In the genomic region with DNA sequence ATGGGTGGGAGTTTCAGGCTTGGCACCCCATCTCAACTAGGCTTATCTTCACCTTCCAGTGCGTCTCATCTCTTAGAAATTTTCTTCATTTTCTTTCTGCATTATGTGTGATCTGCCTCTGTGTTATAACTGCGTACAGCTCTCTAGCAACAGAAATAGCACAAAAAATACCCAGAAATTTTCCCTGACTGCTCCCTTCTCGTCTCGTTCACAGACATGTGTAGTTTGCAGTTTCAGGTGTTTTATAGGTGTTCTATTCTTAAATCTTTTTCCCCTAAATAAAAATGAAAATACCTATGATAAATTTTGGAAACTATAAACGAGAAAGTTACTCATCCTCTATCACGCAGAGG, we compare ENCODE assay signal across 9 cellular contexts. TPM values are rescaled to one million over a fixed set of nuclear protein-coding genes. Genes with fewer than 3 reads are reported as not detected.
DNase-seq lines count a peak whose midpoint lies in the region; ATAC-seq and TF ChIP-seq lines count a peak whose summit lies in the region.
"Had no signal": no experiment of that assay in that cellular context is flagged by ENCODE, and none has a peak within 500 bp of the region (broad histone marks: within the 10 kb centered on the region; RNA-seq: fewer than 3 reads in every experiment).

No MANE protein-coding gene starts in this region.

- DNase-seq in Peyer's patch (no peak), osteoblast (ENCODE audit: insufficient read length, low spot score, missing footprints) (no peak), NCI-H748 treated with DMSO at 0.1 percent for 48 hours (lab: John Stamatoyannopoulos, UW) (no peak), kidney tubule cell (ENCODE audit: low spot score) (no peak), NCI-H1092 treated with DMSO at 0.1 percent for 48 hours (lab: John Stamatoyannopoulos, UW) (no peak)

- H3K27ac ChIP-seq in Peyer's patch: peak overlapping the region in 3 of 4 donors; percentile 40 to 76 (median 51)
- H3K27ac ChIP-seq in osteoblast (ENCODE audit: low read depth, low read length): no peak overlapping the region
- H3K27ac ChIP-seq: gastrocnemius medialis had no signal

- H3K27me3 ChIP-seq in Peyer's patch: no peaks in the 10 kb centered on the region
- no peaks in the 10 kb centered on the region for H3K27me3 ChIP-seq in osteoblast (ENCODE audit: insufficient read depth, low read length)
- H3K27me3 ChIP-seq: gastrocnemius medialis had no signal

- no peaks in the 10 kb centered on the region for H3K9me3 ChIP-seq in Peyer's patch
- no peaks in the 10 kb centered on the region for H3K9me3 ChIP-seq in osteoblast (ENCODE audit: low read depth, low read length)
- H3K9me3 ChIP-seq: gastrocnemius medialis had no signal

- no peak for TF ChIP-seq CTCF in Peyer's patch (IDR thresholded peaks at IDR 0.05)
- no peak for TF ChIP-seq CTCF in osteoblast (IDR thresholded peaks at IDR 0.05; ENCODE audit: extremely low read depth, low read depth, low read length)

- H3K4me2 ChIP-seq in osteoblast (ENCODE audit: insufficient read depth, low read length): peak overlapping the region; percentile 18

- H3K4me3 ChIP-seq in Peyer's patch: peak overlapping the region in 1 of 4 donors; percentile 7
- no peak overlapping the region for H3K4me3 ChIP-seq in osteoblast (ENCODE audit: insufficient read depth, low read length)
- H3K4me3 ChIP-seq: gastrocnemius medialis had no signal

- TF ChIP-seq POLR2A in Peyer's patch (IDR thresholded peaks at IDR 0.05): no peak

- H3K79me2 ChIP-seq in osteoblast (ENCODE audit: insufficient read depth, low read length): peaks cover 27% of the 10 kb centered on the region

- no peaks in the 10 kb centered on the region for H3K36me3 ChIP-seq in Peyer's patch
- no peaks in the 10 kb centered on the region for H3K36me3 ChIP-seq in osteoblast (ENCODE audit: insufficient read depth, low read length)
- H3K36me3 ChIP-seq: gastrocnemius medialis had no signal

- no peak overlapping the region for H2AFZ ChIP-seq in osteoblast (ENCODE audit: low read length)

- peaks cover 41% of the 10 kb centered on the region for H4K20me1 ChIP-seq in osteoblast (ENCODE audit: insufficient read depth, low read length)

- ATAC-seq in GM19043 (IDR thresholded peaks at IDR 0.05; ENCODE audit: low read depth, unreplicated experiment) (peak; percentile 7), HG02678 (IDR thresholded peaks at IDR 0.05; ENCODE audit: unreplicated experiment) (peak; percentile 32), HG03571 (IDR thresholded peaks at IDR 0.05; ENCODE audit: unreplicated experiment) (no peak)

- H3K4me1 ChIP-seq in Peyer's patch (peaks cover 0 to 37% (median 16%) of the 10 kb centered on the region in 4 donors), osteoblast (ENCODE audit: insufficient read depth, low read length) (peaks cover 6% of the 10 kb centered on the region)

RNA-seq across cellular contexts. Expression of gene TET3, which starts 48.2 kb away (rescaled TPM):
- total RNA-seq in Peyer's patch (10 to 100 TPM; 18.2 to 38.7 (median 27.0) TPM), osteoblast (4.7 and 8.0 TPM in 2 replicates)
